Comparison of ENCODE assay signal across 19 cellular contexts in the genomic region with DNA sequence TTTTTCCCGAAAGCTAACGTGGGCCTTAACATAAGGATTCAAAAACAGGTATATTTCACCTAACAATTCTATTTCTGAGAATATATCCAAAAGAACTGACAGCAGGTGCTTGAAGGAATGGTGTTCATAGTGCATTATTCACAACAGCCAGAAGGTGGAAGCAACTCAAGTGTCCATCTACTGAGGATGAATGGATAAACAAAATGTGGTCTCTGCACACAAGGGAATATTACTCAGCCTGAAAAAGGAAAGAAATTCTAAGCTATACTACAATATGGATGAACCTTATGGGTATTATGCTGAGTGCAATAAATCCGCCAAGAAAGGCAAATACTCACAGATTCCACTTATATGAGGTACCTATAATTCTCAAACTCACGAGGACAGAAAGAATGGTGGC. TPM values are rescaled to one million over a fixed set of nuclear protein-coding genes. Genes with fewer than 3 reads are reported as not detected.
DNase-seq lines count a peak whose midpoint lies in the region; ATAC-seq and TF ChIP-seq lines count a peak whose summit lies in the region.
"Had no signal": no experiment of that assay in that cellular context is flagged by ENCODE, and none has a peak within 500 bp of the region (broad histone marks: within the 10 kb centered on the region; RNA-seq: fewer than 3 reads in every experiment).

No MANE protein-coding gene starts in this region.

- H3K27ac ChIP-seq in WERI-Rb-1: no peak overlapping the region
- H3K27ac ChIP-seq: ovary had no signal

- TF ChIP-seq CTCF in WERI-Rb-1 (IDR thresholded peaks at IDR 0.05; ENCODE audit: low read depth, low read length) (peak; percentile 35; the same call in 1 of the 2 replicates), retinal pigment epithelial cell (conservative IDR thresholded peaks at IDR 0.05; ENCODE audit: low read depth, low read length) (peak; percentile 16), omental fat pad (IDR thresholded peaks at IDR 0.05) (no peak)

- peaks cover 1% of the 10 kb centered on the region for H3K9me3 ChIP-seq in WERI-Rb-1 (ENCODE audit: severe bottlenecking)
- H3K9me3 ChIP-seq: ovary, upper lobe of left lung had no signal

- no peaks in the 10 kb centered on the region for H3K36me3 ChIP-seq in WERI-Rb-1
- H3K36me3 ChIP-seq: ovary, upper lobe of left lung had no signal

- no peaks in the 10 kb centered on the region for H3K27me3 ChIP-seq in WERI-Rb-1 (ENCODE audit: insufficient read depth, low read depth, severe bottlenecking)
- H3K27me3 ChIP-seq: ovary, upper lobe of left lung had no signal

- no peak overlapping the region for H3K4me3 ChIP-seq in WERI-Rb-1 (ENCODE audit: low read depth, low read length)
- H3K4me3 ChIP-seq in retinal pigment epithelial cell (ENCODE audit: low read length): no peak overlapping the region
- H3K4me3 ChIP-seq: ovary, smooth muscle cell, upper lobe of left lung had no signal

- DNase-seq in NCI-H82 (lab: John Stamatoyannopoulos, UW) (peak; percentile 29), NCI-H82 treated with DMSO at 0.1 percent for 48 hours (lab: John Stamatoyannopoulos, UW; ENCODE audit: unreplicated experiment) (no peak), NAMALWA (ENCODE audit: low spot score) (peak; percentile 28), WERI-Rb-1 (no peak), retinal pigment epithelial cell (ENCODE audit: low read depth) (no peak), omental fat pad (ENCODE audit: low spot score) (no peak), NCI-H526 treated with DMSO at 0.1 percent for 48 hours (lab: John Stamatoyannopoulos, UW) (no peak), inferior parietal cortex (ENCODE audit: extremely low spot score) (no peak)
- DNase-seq: aorta; CD8-positive, alpha-beta memory T cell; hypothalamus; left cardiac atrium; NCI-H1436; NCI-H446 treated with DMSO at 0.1 percent for 48 hours; ovary; stimulated activated naive B cell treated with anti-CD40 and anti-IgM and Interleukin-4, amounts not matched to agents 10 μg/mL and 1 μg/mL and 100 μg/mL, for 72 hours; upper lobe of left lung had no signal

- no peak for ATAC-seq in omental fat pad (ENCODE audit: low FRiP score)
- ATAC-seq: left cardiac atrium; stimulated activated naive B cell treated with anti-CD40 and anti-IgM and Interleukin-4, amounts not matched to agents 10 μg/mL and 1 μg/mL and 100 μg/mL, for 72 hours; WTC11 had no signal

RNA-seq across cellular contexts. Expression of a gene that starts 6.1 kb away (rescaled TPM):
- not detected for total RNA-seq in omental fat pad
- total RNA-seq: aorta, left cardiac atrium, ovary, smooth muscle cell had no signal

RNA-seq across cellular contexts. Expression of a gene that starts 33.9 kb away (rescaled TPM):
- total RNA-seq in omental fat pad: 10 to 100 TPM; 14.3 to 19.3 (median 17.6) TPM

Comparison
In these comparisons a context has a peak if more than half of its experiments do, and no peak if none do; other contexts are left out.
1. DNase-seq: peak in NCI-H82 (single experiment) and NAMALWA (single experiment); none in NCI-H82 treated with DMSO at 0.1 percent for 48 hours (single experiment), WERI-Rb-1 (single experiment), retinal pigment epithelial cell (single experiment), omental fat pad (single experiment), NCI-H526 treated with DMSO at 0.1 percent for 48 hours (single experiment) and inferior parietal cortex (single experiment).
2. CTCF ChIP-seq: peak in WERI-Rb-1 (single experiment) and retinal pigment epithelial cell (single experiment); none in omental fat pad (0 of 3).